Comparison of ENCODE assay signal across 14 cellular contexts in the genomic region with DNA sequence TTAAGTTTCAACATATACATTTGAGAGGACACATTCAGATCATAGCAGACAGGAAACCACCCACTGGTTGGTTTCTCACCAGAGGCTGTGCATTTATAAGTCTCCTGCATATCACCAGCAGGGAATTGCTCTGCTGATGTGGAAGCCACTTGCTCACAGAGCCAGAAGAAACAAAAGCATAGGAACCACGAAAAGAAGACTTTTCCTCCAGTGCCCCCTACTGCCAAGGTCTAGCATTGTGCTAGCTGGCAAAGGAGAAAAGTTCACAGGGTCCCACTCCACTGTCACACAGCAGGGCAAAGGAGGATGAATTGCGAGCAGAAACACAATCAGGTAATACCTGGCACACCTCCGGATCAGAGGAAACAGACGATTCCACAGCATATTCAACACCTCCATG. TPM values are rescaled to one million over a fixed set of nuclear protein-coding genes. Genes with fewer than 3 reads are reported as not detected.
DNase-seq lines count a peak whose midpoint lies in the region; ATAC-seq and TF ChIP-seq lines count a peak whose summit lies in the region.
"Had no signal": no experiment of that assay in that cellular context is flagged by ENCODE, and none has a peak within 500 bp of the region (broad histone marks: within the 10 kb centered on the region; RNA-seq: fewer than 3 reads in every experiment).

No MANE protein-coding gene starts in this region.

- peak; percentile 4 for DNase-seq in DMS153 treated with DMSO at 0.1 percent for 48 hours (lab: John Stamatoyannopoulos, UW; ENCODE audit: unreplicated experiment)
- DNase-seq in DMS153 (lab: John Stamatoyannopoulos, UW), result no peak
- no peak for DNase-seq in LNCaP clone FGC (ENCODE audit: low read depth)
- no peak for DNase-seq in osteoblast (ENCODE audit: insufficient read length, low spot score, missing footprints)
- DNase-seq in NCI-H748 treated with DMSO at 0.1 percent for 48 hours (lab: John Stamatoyannopoulos, UW), result no peak
- no peak for DNase-seq in dermis blood vessel endothelial cell
- DNase-seq: activated T-cell treated with anti-CD3 and anti-CD28 coated beads for 4 hours, lower lobe of right lung, NCI-H446 had no signal

- H3K36me3 Mint-ChIP-seq in brain, result no peaks in the 10 kb centered on the region

- H2AFZ ChIP-seq in osteoblast (ENCODE audit: low read length), result no peak overlapping the region

- no peaks in the 10 kb centered on the region for H3K27me3 ChIP-seq in osteoblast (ENCODE audit: insufficient read depth, low read length)

- no peaks in the 10 kb centered on the region for H3K9me3 ChIP-seq in osteoblast (ENCODE audit: low read depth, low read length)
- H3K9me3 ChIP-seq: lower lobe of right lung had no signal

- no peak overlapping the region for H3K27ac ChIP-seq in osteoblast (ENCODE audit: low read depth, low read length)
- H3K27ac ChIP-seq: lower lobe of right lung had no signal

- H3K9me3 Mint-ChIP-seq in brain, result no peaks in the 10 kb centered on the region

- peaks cover 4% of the 10 kb centered on the region for H3K4me1 Mint-ChIP-seq in brain

- H3K4me3 Mint-ChIP-seq in brain, result no peak overlapping the region

- peaks cover 6% of the 10 kb centered on the region for H3K27me3 Mint-ChIP-seq in brain

- H3K4me1 ChIP-seq in osteoblast (ENCODE audit: insufficient read depth, low read length), result no peaks in the 10 kb centered on the region
- H3K4me1 ChIP-seq: lower lobe of right lung had no signal

- H3K79me2 ChIP-seq in osteoblast (ENCODE audit: insufficient read depth, low read length), result no peaks in the 10 kb centered on the region

- no peaks in the 10 kb centered on the region for H3K36me3 ChIP-seq in osteoblast (ENCODE audit: insufficient read depth, low read length)
- H3K36me3 ChIP-seq: lower lobe of right lung had no signal

- H4K20me1 ChIP-seq in osteoblast (ENCODE audit: insufficient read depth, low read length), result no peaks in the 10 kb centered on the region

- TF ChIP-seq CTCF in LNCaP clone FGC (IDR thresholded peaks at IDR 0.05; ENCODE audit: control insufficient read depth, extremely low read depth, insufficient read depth) (peak; percentile 55), brain (conservative IDR thresholded peaks at IDR 0.05) (peak; percentile 19 to 31), osteoblast (IDR thresholded peaks at IDR 0.05; ENCODE audit: extremely low read depth, low read depth, low read length) (peak; percentile 30)

- no peak for ATAC-seq in HG02642 (IDR thresholded peaks at IDR 0.05; ENCODE audit: poor library complexity, unreplicated experiment)
- ATAC-seq: lower lobe of right lung had no signal

- no peak overlapping the region for H3K27ac Mint-ChIP-seq in brain

- H3K4me2 ChIP-seq in osteoblast (ENCODE audit: insufficient read depth, low read length), result no peak overlapping the region

- H3K4me3 ChIP-seq in LNCaP clone FGC (ENCODE audit: low read depth, low read length) (no peak overlapping the region), osteoblast (ENCODE audit: insufficient read depth, low read length) (no peak overlapping the region)
- H3K4me3 ChIP-seq: lower lobe of right lung had no signal

RNA-seq across cellular contexts. Expression of gene ISX, which starts 28.9 kb away (rescaled TPM):
- 0.63 TPM for polyA plus RNA-seq in brain (ENCODE audit: insufficient read depth, low read depth, low replicate concordance)
- not detected in 2 replicates for total RNA-seq in osteoblast
- not detected in 2 replicates for total RNA-seq in dermis blood vessel endothelial cell
- total RNA-seq: fibroblast of lung; lower lobe of right lung; skeletal muscle tissue; T-helper 2 cell treated with Interferon-gamma antibody and Interleukin-4, amounts not matched to agents 100 ng/mL and 5 ng/mL, for 36 hours had no signal
- polyA plus RNA-seq: fibroblast of lung had no signal
